In genomic region chr2:138501427-138502252, GRCh38 we compare ENCODE assay signal across 8 cellular contexts. TPM values are rescaled to one million over a fixed set of nuclear protein-coding genes. Genes with fewer than 3 reads are reported as not detected.
DNase-seq lines count a peak whose midpoint lies in the region; ATAC-seq, FAIRE-seq and TF ChIP-seq lines count a peak whose summit lies in the region.

Gene SPOPL, plus strand, starts transcription at chr2:138501770. Its CDS starts 48,447 bp downstream, at chr2:138550217.

- H3K36me3 ChIP-seq in OCI-LY3 (replicated peaks; ENCODE audit: low read depth, low read length) (peaks cover 8% of the 10 kb centered on the region), endothelial cell of umbilical vein (ENCODE audit: control insufficient read depth in 2 of 2, extremely low read depth in 1 of 2, insufficient read depth in 2 of 2, low read length in 2 of 2) (no peaks in the 10 kb centered on the region)

- CTCF ChIA-PET in endothelial cell of umbilical vein (lab: Charles Lee), result interaction anchor here (1.0 to 1.7 kb wide), 4 partner anchors 10 to 54 kb away, joined by 3 to 7 read pairs (median 4); no protein-coding TSS in a partner anchor

- BruUV-seq in endothelial cell of umbilical vein (replicated peaks; lab: Mats Ljungman, UMichigan), result no TSS peak

- DNase-seq in D341Med (ENCODE audit: low spot score) (peak; percentile 97), HUDEP-2 (lab: John Stamatoyannopoulos, UW; ENCODE audit: unreplicated experiment in 76 of 76) (peak in 72 of 76 experiments; percentile 22 to 90 (median 76)), endothelial cell of umbilical vein (ENCODE audit: low read depth, low spot score) (peak; percentile 90)
- DNase-seq in activated CD8-positive, alpha-beta memory T cell treated with anti-CD3 and anti-CD28 coated beads, Interleukin-2, amount 50 U/mL, for 48 hours, result peak; percentile 92
- peak; percentile 53 to 66 for DNase-seq in stimulated activated CD8-positive, alpha-beta memory T cell treated with anti-CD3 and anti-CD28 coated beads, Interleukin-4, amount 100 ng/mL, for 1 hour (ENCODE audit: low read depth in 2 of 2, low spot score in 1 of 2)

- peak; percentile 90 for TF ChIP-seq POLR2A in endothelial cell of umbilical vein (IDR thresholded peaks at IDR 0.05; ENCODE audit: low read depth, low read length)

- H3K27me3 ChIP-seq in OCI-LY3 (ENCODE audit: low read depth, low read length), result no peaks in the 10 kb centered on the region
- no peaks in the 10 kb centered on the region for H3K27me3 ChIP-seq in endothelial cell of umbilical vein (ENCODE audit: control insufficient read depth in 2 of 2, insufficient read depth in 2 of 2, low read length in 2 of 2)
- H3K27me3 ChIP-seq in mononuclear cell (ENCODE audit: insufficient read depth, low read length), result no peaks in the 10 kb centered on the region

- no peaks in the 10 kb centered on the region for H3K9me1 ChIP-seq in endothelial cell of umbilical vein (replicated peaks; ENCODE audit: control insufficient read depth, extremely low read depth, insufficient read depth, low read length)

- peaks cover 10% of the 10 kb centered on the region for H4K20me1 ChIP-seq in OCI-LY3 (ENCODE audit: insufficient read depth, low read length)
- H4K20me1 ChIP-seq in endothelial cell of umbilical vein (replicated peaks; ENCODE audit: control insufficient read depth, extremely low read depth, insufficient read depth, low read length), result no peaks in the 10 kb centered on the region

- peak within 1 kb of the TSS; percentile 92 for H3K4me2 ChIP-seq in OCI-LY3 (ENCODE audit: low read length)
- H3K4me2 ChIP-seq in endothelial cell of umbilical vein (ENCODE audit: insufficient read depth, low read length), result peak within 1 kb of the TSS; percentile 94

- peaks cover 57% of the 10 kb centered on the region for H3K79me2 ChIP-seq in OCI-LY3 (ENCODE audit: low read length)
- peaks cover 40% of the 10 kb centered on the region for H3K79me2 ChIP-seq in endothelial cell of umbilical vein (ENCODE audit: control insufficient read depth, insufficient read depth, low read length)

- dilution Hi-C loops in endothelial cell of umbilical vein (cut with MboI; ENCODE audit: extremely low pct_ligation_motif_present, low sequenced_read_pairs), result no loop called here

- H3K4me3 ChIP-seq in OCI-LY3 (ENCODE audit: low read length) (peak within 1 kb of the TSS; percentile 88), endothelial cell of umbilical vein (replicated peaks in 1 of 3; ENCODE audit: insufficient read depth in 1 of 3, low read depth in 1 of 3, low read length in 3 of 3) (peak within 1 kb of the TSS; percentile 93 to 97 (median 96)), mononuclear cell (ENCODE audit: low read length) (peak within 1 kb of the TSS; percentile 80)

- H2AFZ ChIP-seq in OCI-LY3 (ENCODE audit: low read depth, low read length) (peak within 1 kb of the TSS; percentile 94), endothelial cell of umbilical vein (ENCODE audit: low read depth, low read length) (peak within 1 kb of the TSS; percentile 86)

- H3K4me1 ChIP-seq in OCI-LY3 (ENCODE audit: low read length) (peaks cover 35% of the 10 kb centered on the region), endothelial cell of umbilical vein (ENCODE audit: control insufficient read depth, extremely low read depth, insufficient read depth, low read length) (peaks cover 26% of the 10 kb centered on the region), mononuclear cell (ENCODE audit: insufficient read depth, low read length) (peaks cover 45% of the 10 kb centered on the region)

- H3K27ac ChIP-seq in OCI-LY3 (ENCODE audit: low read length) (peak within 1 kb of the TSS; percentile 96), endothelial cell of umbilical vein (ENCODE audit: insufficient read depth, low read depth, low read length) (peak within 1 kb of the TSS; percentile 92)

- POLR2A ChIA-PET in endothelial cell of umbilical vein (lab: Charles Lee), result interaction anchor here (0.6 to 1.0 kb wide), 5 partner anchors 8 to 106 kb away, joined by 3 to 7 read pairs (median 4); no protein-coding TSS in a partner anchor

- ATAC-seq in GM21381 (IDR thresholded peaks at IDR 0.05; ENCODE audit: unreplicated experiment), result peak; percentile 77

- TF ChIP-seq CTCF in OCI-LY3 (IDR thresholded peaks at IDR 0.05; ENCODE audit: low read depth, low read length), result no peak
- TF ChIP-seq CTCF in endothelial cell of umbilical vein (IDR thresholded peaks at IDR 0.05; ENCODE audit: extremely low read depth in 1 of 2, insufficient read depth in 1 of 2, low read depth in 1 of 2, low read length in 2 of 2), result no peak

- H3K9ac ChIP-seq in OCI-LY3 (ENCODE audit: low read length) (peak within 1 kb of the TSS; percentile 98), endothelial cell of umbilical vein (replicated peaks; ENCODE audit: extremely low read depth, insufficient read depth, low read length) (peak within 1 kb of the TSS; percentile 88)

- intact Hi-C loops in endothelial cell of umbilical vein (cut with micrococcal nuclease), result loop anchor here (1.0 to 10.0 kb wide), 9 partner anchors 27 to 591 kb away; partner anchors contain the start of gene NXPH2

- H3K9me3 ChIP-seq in OCI-LY3 (ENCODE audit: insufficient read depth, low read length) (no peaks in the 10 kb centered on the region), endothelial cell of umbilical vein (replicated peaks; ENCODE audit: control insufficient read depth, insufficient read depth, low read length) (no peaks in the 10 kb centered on the region), mononuclear cell (ENCODE audit: low read depth, low read length) (no peaks in the 10 kb centered on the region)

- FAIRE-seq in endothelial cell of umbilical vein (lab: Jason Lieb, UNC), result peak; percentile 59

TF ChIP-seq in endothelial cell of umbilical vein, 7 proteins besides CTCF, POLR2A, EP300 and RAD21:
- no peak for TF ChIP-seq MAX (IDR thresholded peaks at IDR 0.05; ENCODE audit: insufficient read depth, insufficient read length)
- peak; percentile 97 for TF ChIP-seq POLR2AphosphoS5 (IDR thresholded peaks at IDR 0.05; ENCODE audit: insufficient read depth, low read depth, low read length)

RNA-seq across cellular contexts. Expression of gene SPOPL, which starts in this region (rescaled TPM):
- 14.9 and 17.4 TPM in 2 replicates for total RNA-seq in endothelial cell of umbilical vein
- polyA plus RNA-seq in endothelial cell of umbilical vein, result 2.0 and 3.1 TPM in 2 replicates
- polyA plus RNA-seq in endothelial cell of umbilical vein (2011; cell fraction: cytosol; rRNA removed), result 5.2 and 5.7 TPM in 2 replicates
- 9.4 and 12.4 TPM in 2 replicates for polyA plus RNA-seq in endothelial cell of umbilical vein (2011; cell fraction: nucleus; rRNA removed)
- polyA plus RNA-seq in endothelial cell of umbilical vein (2012), result 7.6 and 10.0 TPM in 2 replicates
- polyA minus RNA-seq in endothelial cell of umbilical vein, result 10.8 and 12.0 TPM in 2 replicates
- polyA minus RNA-seq in endothelial cell of umbilical vein (2011; cell fraction: cytosol; rRNA and poly(A)+ RNA removed), result 5.3 TPM
- polyA minus RNA-seq in endothelial cell of umbilical vein (2011; cell fraction: nucleus; rRNA and poly(A)+ RNA removed), result 20.5 and 30.4 TPM in 2 replicates
- 56.1 TPM for total RNA-seq in mononuclear cell

Comparison
In these comparisons a context has a peak if more than half of its experiments do, and no peak if none do; other contexts are left out.
1. Peak in every context shown above with its lines: DNase-seq, ATAC-seq, H3K4me3 ChIP-seq and H3K27ac ChIP-seq.